Comparison of ENCODE assay signal across 1 cellular context in the genomic region with DNA sequence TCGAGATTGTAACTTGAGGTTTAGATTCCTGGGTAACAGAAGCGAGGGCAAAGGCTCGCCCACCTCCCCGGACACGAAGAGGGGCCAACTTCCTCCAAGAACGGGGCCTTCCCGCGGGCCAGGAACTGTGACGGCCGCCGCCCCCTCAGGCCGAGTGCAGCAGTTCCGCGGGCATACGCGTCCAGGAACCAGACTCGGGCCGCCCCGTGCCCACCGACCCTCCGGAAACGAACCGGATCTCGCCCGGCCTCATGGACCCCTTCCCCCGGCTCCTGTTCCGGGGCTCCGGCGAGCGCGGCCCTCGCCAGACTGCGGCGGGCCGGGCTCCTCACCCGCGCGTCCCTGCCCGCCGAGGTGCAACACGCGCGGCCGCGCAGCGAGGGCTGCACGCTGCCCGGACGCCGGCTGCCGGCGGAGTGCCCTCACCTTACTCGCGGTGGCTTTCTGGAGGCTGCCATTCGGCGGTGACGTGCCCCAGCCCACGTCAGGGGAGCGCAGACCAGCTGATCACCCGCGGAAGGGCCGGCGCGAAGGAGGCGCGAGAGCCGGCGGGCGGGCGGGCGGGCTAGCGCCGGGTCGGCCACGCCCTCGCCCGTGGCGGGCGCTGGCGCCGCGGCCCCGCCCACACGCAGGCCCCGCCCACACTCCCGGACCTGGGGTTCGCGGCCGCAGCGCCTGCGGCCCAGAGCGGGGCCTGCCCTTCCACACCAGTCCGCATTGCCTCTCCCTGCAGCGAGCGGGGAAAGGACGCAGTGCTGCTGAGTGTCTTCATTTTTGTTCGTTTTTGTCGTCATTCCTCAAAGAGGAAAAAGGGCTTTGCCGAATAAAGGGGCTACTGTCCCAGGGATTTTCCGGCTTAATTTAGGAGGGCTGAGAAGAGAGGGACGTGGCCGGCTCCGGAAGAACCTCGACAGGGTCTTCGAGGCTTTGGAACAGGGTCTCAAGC.
TF ChIP-seq lines count a peak whose summit lies in the region.

Gene XPNPEP1, minus strand, starts transcription at position 536 of the 946 bp plus-strand sequence. Its CDS starts 78 bp downstream, at position 458.

TF ChIP-seq in K562, 482 proteins besides CTCF, POLR2A, EP300 and RAD21 (continued from another document and continues in another):
- no peak for TF ChIP-seq CREB3 (tag; conservative IDR thresholded peaks at IDR 0.05; ENCODE audit: low read depth)
- no peak for TF ChIP-seq EZH2 (IDR thresholded peaks at IDR 0.05; ENCODE audit: borderline replicate concordance, low read depth, low read length)
- TF ChIP-seq CTBP1 (IDR thresholded peaks at IDR 0.05; ENCODE audit: borderline replicate concordance) = peak; percentile 35; the same call in 1 of the 2 replicates
- no peak for TF ChIP-seq NR2F6 (CRISPR knock-in tag; IDR thresholded peaks at IDR 0.05)
- no peak for TF ChIP-seq CBFB (CRISPR knock-in tag; IDR thresholded peaks at IDR 0.05)
- TF ChIP-seq BRD9 (IDR thresholded peaks at IDR 0.05; ENCODE audit: low read depth, partially characterized antibody) = no peak
- TF ChIP-seq RBBP5 (IDR thresholded peaks at IDR 0.05; ENCODE audit: borderline replicate concordance, insufficient read depth, low read length, poor library complexity, severe bottlenecking) = peak; percentile 93
- no peak for TF ChIP-seq SP1 (CRISPR knock-in tag; IDR thresholded peaks at IDR 0.05)
- TF ChIP-seq SLC30A9 (CRISPR knock-in tag; IDR thresholded peaks at IDR 0.05) = no peak
- TF ChIP-seq, protein P1, sequence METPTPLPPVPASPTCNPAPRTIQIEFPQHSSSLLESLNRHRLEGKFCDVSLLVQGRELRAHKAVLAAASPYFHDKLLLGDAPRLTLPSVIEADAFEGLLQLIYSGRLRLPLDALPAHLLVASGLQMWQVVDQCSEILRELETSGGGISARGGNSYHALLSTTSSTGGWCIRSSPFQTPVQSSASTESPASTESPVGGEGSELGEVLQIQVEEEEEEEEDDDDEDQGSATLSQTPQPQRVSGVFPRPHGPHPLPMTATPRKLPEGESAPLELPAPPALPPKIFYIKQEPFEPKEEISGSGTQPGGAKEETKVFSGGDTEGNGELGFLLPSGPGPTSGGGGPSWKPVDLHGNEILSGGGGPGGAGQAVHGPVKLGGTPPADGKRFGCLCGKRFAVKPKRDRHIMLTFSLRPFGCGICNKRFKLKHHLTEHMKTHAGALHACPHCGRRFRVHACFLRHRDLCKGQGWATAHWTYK (CRISPR knock-in tag; IDR thresholded peaks at IDR 0.05) = no peak
- no peak for TF ChIP-seq SMAD4 (CRISPR knock-in tag; conservative IDR thresholded peaks at IDR 0.05)
- TF ChIP-seq FOXP1 (CRISPR knock-in tag; IDR thresholded peaks at IDR 0.05) = no peak
- TF ChIP-seq FOXP4 (CRISPR knock-in tag; IDR thresholded peaks at IDR 0.05; ENCODE audit: borderline replicate concordance) = no peak
- no peak for TF ChIP-seq ZNF696 (CRISPR knock-in tag; conservative IDR thresholded peaks at IDR 0.05)
- no peak for TF ChIP-seq ARNT (IDR thresholded peaks at IDR 0.05)
- no peak for TF ChIP-seq PHF21A (IDR thresholded peaks at IDR 0.05; ENCODE audit: borderline replicate concordance, low read depth)
- TF ChIP-seq FOXA1 (IDR thresholded peaks at IDR 0.05; ENCODE audit: borderline replicate concordance) = no peak
- TF ChIP-seq TEAD2 (tag; IDR thresholded peaks at IDR 0.05) = no peak
- TF ChIP-seq SMARCA5 (IDR thresholded peaks at IDR 0.05) = no peak
- TF ChIP-seq MLX (CRISPR knock-in tag; conservative IDR thresholded peaks at IDR 0.05) = no peak
- TF ChIP-seq MAZ (CRISPR knock-in tag; conservative IDR thresholded peaks at IDR 0.05 in 1 of 2, IDR thresholded peaks at IDR 0.05 in 1 of 2) = peak in 1 of 2 experiments; percentile 59; a peak in 1 of 4 replicates
- no peak for TF ChIP-seq TRIM28 (IDR thresholded peaks at IDR 0.05)
- TF ChIP-seq ATF7 (IDR thresholded peaks at IDR 0.05) = peak; percentile 63; the same call in 1 of the 2 replicates
- TF ChIP-seq, protein P2, sequence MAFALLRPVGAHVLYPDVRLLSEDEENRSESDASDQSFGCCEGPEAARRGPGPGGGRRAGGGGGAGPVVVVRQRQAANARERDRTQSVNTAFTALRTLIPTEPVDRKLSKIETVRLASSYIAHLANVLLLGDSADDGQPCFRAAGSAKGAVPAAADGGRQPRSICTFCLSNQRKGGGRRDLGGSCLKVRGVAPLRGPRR (CRISPR knock-in tag; IDR thresholded peaks at IDR 0.05) = no peak
- TF ChIP-seq KLF1 (tag; IDR thresholded peaks at IDR 0.05) = no peak
- TF ChIP-seq XRCC3 (IDR thresholded peaks at IDR 0.05) = no peak
- TF ChIP-seq ZFP30 (CRISPR knock-in tag; IDR thresholded peaks at IDR 0.05; ENCODE audit: borderline replicate concordance) = no peak
- TF ChIP-seq RBFOX2 (IDR thresholded peaks at IDR 0.05; ENCODE audit: low read depth, low read length) = peak; percentile 80
- no peak; the same call in 1 of the 2 replicates for TF ChIP-seq HCFC1 (IDR thresholded peaks at IDR 0.05; ENCODE audit: low read depth, low read length)
- no peak for TF ChIP-seq STAG1 (CRISPR knock-in tag; IDR thresholded peaks at IDR 0.05; ENCODE audit: borderline replicate concordance)
- TF ChIP-seq, protein P3, sequence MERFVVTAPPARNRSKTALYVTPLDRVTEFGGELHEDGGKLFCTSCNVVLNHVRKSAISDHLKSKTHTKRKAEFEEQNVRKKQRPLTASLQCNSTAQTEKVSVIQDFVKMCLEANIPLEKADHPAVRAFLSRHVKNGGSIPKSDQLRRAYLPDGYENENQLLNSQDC (CRISPR knock-in tag; IDR thresholded peaks at IDR 0.05) = no peak
- TF ChIP-seq, protein P4, sequence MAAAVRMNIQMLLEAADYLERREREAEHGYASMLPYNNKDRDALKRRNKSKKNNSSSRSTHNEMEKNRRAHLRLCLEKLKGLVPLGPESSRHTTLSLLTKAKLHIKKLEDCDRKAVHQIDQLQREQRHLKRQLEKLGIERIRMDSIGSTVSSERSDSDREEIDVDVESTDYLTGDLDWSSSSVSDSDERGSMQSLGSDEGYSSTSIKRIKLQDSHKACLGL (CRISPR knock-in tag; IDR thresholded peaks at IDR 0.05; ENCODE audit: borderline replicate concordance, poor library complexity, severe bottlenecking) = no peak
- no peak for TF ChIP-seq NFRKB (IDR thresholded peaks at IDR 0.05; ENCODE audit: low read depth)
- no peak for TF ChIP-seq SRSF1 (IDR thresholded peaks at IDR 0.05; ENCODE audit: low read depth, low read length)
- no peak for TF ChIP-seq ZFP1 (CRISPR knock-in tag; IDR thresholded peaks at IDR 0.05)
- no peak for TF ChIP-seq ZNF311 (CRISPR knock-in tag; IDR thresholded peaks at IDR 0.05)
- no peak for TF ChIP-seq TCF7L2 (IDR thresholded peaks at IDR 0.05; ENCODE audit: low read depth, low read length)
- no peak for TF ChIP-seq BRCA1 (IDR thresholded peaks at IDR 0.05)
- TF ChIP-seq BRCA1 (CRISPR knock-in tag; IDR thresholded peaks at IDR 0.05) = no peak
- TF ChIP-seq KHSRP (IDR thresholded peaks at IDR 0.05) = no peak
- no peak for TF ChIP-seq SMARCB1 (IDR thresholded peaks at IDR 0.05; ENCODE audit: insufficient read length, low read depth)
- TF ChIP-seq KAT8 (IDR thresholded peaks at IDR 0.05; ENCODE audit: low read depth) = no peak
- TF ChIP-seq SMARCA4 (IDR thresholded peaks at IDR 0.05) = no peak
- no peak for TF ChIP-seq NFE2 (IDR thresholded peaks at IDR 0.05; ENCODE audit: low read depth)
- no peak for TF ChIP-seq HNRNPK (IDR thresholded peaks at IDR 0.05; ENCODE audit: low read depth, low read length, poor library complexity, severe bottlenecking)
- no peak for TF ChIP-seq RBM25 (IDR thresholded peaks at IDR 0.05; ENCODE audit: low read depth, low read length, severe bottlenecking)
- no peak for TF ChIP-seq PURB (CRISPR knock-in tag; IDR thresholded peaks at IDR 0.05; ENCODE audit: low read depth)
- TF ChIP-seq PRMT5 (CRISPR knock-in tag; IDR thresholded peaks at IDR 0.05) = no peak
- no peak for TF ChIP-seq ARID1B (IDR thresholded peaks at IDR 0.05)
- no peak for TF ChIP-seq PPARD (CRISPR knock-in tag; IDR thresholded peaks at IDR 0.05)
- no peak for TF ChIP-seq MYBL2 (IDR thresholded peaks at IDR 0.05; ENCODE audit: low read depth)
- no peak for TF ChIP-seq MYBL2 (CRISPR knock-in tag; IDR thresholded peaks at IDR 0.05; ENCODE audit: borderline replicate concordance)
- TF ChIP-seq MTF1 (CRISPR knock-in tag; IDR thresholded peaks at IDR 0.05; ENCODE audit: borderline replicate concordance) = no peak
- TF ChIP-seq TAF15 (IDR thresholded peaks at IDR 0.05; ENCODE audit: low read depth, low read length) = no peak
- no peak for TF ChIP-seq ZBED1 (IDR thresholded peaks at IDR 0.05)
- TF ChIP-seq MECOM (CRISPR knock-in tag; IDR thresholded peaks at IDR 0.05) = no peak
- no peak for TF ChIP-seq ZNF57 (CRISPR knock-in tag; IDR thresholded peaks at IDR 0.05)
- TF ChIP-seq E2F4 (CRISPR knock-in tag; IDR thresholded peaks at IDR 0.05; ENCODE audit: low read depth) = no peak
- TF ChIP-seq KDM4B (IDR thresholded peaks at IDR 0.05; ENCODE audit: borderline replicate concordance in 2 of 2, low read depth in 1 of 2) = no peak
- TF ChIP-seq TRIM25 (IDR thresholded peaks at IDR 0.05; ENCODE audit: borderline replicate concordance) = no peak
- peak; percentile 42 to 63; a peak in 2 of 4 replicates for TF ChIP-seq NRF1 (conservative IDR thresholded peaks at IDR 0.05 in 1 of 2, IDR thresholded peaks at IDR 0.05 in 1 of 2)
- no peak for TF ChIP-seq KLF10 (CRISPR knock-in tag; IDR thresholded peaks at IDR 0.05)
- no peak for TF ChIP-seq NCOA6 (IDR thresholded peaks at IDR 0.05)
- TF ChIP-seq, protein P5, sequence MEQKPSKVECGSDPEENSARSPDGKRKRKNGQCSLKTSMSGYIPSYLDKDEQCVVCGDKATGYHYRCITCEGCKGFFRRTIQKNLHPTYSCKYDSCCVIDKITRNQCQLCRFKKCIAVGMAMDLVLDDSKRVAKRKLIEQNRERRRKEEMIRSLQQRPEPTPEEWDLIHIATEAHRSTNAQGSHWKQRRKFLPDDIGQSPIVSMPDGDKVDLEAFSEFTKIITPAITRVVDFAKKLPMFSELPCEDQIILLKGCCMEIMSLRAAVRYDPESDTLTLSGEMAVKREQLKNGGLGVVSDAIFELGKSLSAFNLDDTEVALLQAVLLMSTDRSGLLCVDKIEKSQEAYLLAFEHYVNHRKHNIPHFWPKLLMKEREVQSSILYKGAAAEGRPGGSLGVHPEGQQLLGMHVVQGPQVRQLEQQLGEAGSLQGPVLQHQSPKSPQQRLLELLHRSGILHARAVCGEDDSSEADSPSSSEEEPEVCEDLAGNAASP (IDR thresholded peaks at IDR 0.05) = no peak
